Comparison of ENCODE assay signal across 25 cellular contexts in the genomic region with DNA sequence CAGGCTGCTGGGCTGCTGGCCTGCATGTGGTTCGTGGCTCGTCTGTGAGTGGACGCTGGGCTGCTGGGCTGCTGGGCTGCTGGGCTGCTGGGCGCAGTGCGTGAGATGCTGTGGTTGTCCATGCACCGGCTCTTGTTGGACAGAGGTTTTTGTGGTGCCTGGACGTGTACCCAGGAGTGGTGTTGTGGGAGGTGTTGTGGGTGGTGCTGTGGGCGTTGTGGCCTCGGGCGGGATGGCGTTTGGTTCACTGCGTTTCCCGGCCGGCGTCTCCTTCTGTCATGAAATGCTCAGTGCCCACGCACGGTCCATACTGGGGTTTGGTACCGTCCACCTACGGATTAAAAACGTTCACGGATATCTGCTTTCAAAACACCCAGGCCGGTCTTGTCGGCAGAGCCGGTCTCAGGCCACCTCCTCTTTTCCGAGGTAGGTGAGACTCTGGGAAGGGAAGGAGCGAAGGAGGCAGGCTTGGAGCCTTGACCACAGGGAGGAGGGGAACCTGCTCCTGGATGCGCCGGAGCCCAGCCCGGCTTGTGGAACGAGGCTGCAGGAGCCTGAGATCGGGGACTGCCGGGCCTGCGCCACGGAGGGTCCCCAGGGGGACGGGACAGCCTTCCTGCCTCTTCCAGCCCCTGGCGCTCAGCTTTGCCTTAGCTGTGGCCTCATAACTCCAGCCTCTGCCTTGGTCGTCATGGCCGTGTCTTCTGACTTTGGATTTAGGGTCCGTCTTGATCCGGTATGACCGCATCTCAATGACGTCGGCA. TPM values are rescaled to one million over a fixed set of nuclear protein-coding genes. Genes with fewer than 3 reads are reported as not detected.
DNase-seq lines count a peak whose midpoint lies in the region; ATAC-seq, FAIRE-seq and TF ChIP-seq lines count a peak whose summit lies in the region.
"Had no signal": no experiment of that assay in that cellular context is flagged by ENCODE, and none has a peak within 500 bp of the region (broad histone marks: within the 10 kb centered on the region; RNA-seq: fewer than 3 reads in every experiment).

No MANE protein-coding gene starts in this region.

- no peak overlapping the region for H3K4me3 ChIP-seq in BLaER1
- H3K4me3 ChIP-seq in H1 (ENCODE audit: extremely low read depth in 1 of 4, insufficient read depth in 2 of 4, low read depth in 3 of 4, low read length in 4 of 4) = no peak overlapping the region
- peak overlapping the region in 1 of 2 donors; percentile 30 for H3K4me3 ChIP-seq in neuronal stem cell (ENCODE audit: low read length in 2 of 2)
- H3K4me3 ChIP-seq: GM23248 had no signal

- H2AFZ ChIP-seq in H1 (ENCODE audit: low read length) (no peak overlapping the region), neuronal stem cell (ENCODE audit: low read length) (no peak overlapping the region)
- H2AFZ ChIP-seq: GM23248 had no signal

- WGBS in H1 (ENCODE audit: extremely low coverage in 1 of 2, insufficient coverage in 1 of 2, insufficient read length in 1 of 2, insufficient replicate concordance in 2 of 2, low coverage in 1 of 2, low lambda C conversion rate in 2 of 2, missing lambda C conversion rate in 1 of 2), 2 experiments = 93% methylated on average over 35 of the region's 43 CpGs; no CpG with 5 or more reads in 1 of the 2 experiments
- no CpG with 5 or more reads among the region's 43 CpGs for WGBS in neuronal stem cell (ENCODE audit: extremely low coverage in 2 of 2, insufficient read length in 2 of 2, insufficient replicate concordance in 1 of 2), 2 donors

- H4K8ac ChIP-seq in H1 (ENCODE audit: extremely low read depth, insufficient read depth, low read length) (peak overlapping the region; percentile 77), neuronal stem cell (ENCODE audit: low read depth, low read length) (no peak overlapping the region)

- H2BK15ac ChIP-seq in H1 (ENCODE audit: low read length) = no peak overlapping the region
- H2BK15ac ChIP-seq in neuronal stem cell (ENCODE audit: low read length) = peak overlapping the region; percentile 37

- POLR2A ChIA-PET in H1 (lab: Charles Lee; ENCODE audit: partially characterized antibody) = no interaction called here

- no peak for FAIRE-seq in H1 (lab: Jason Lieb, UNC)
- FAIRE-seq: G401.6, GM12891, GM19239, H54, HTR-8/SVneo had no signal

- no peak overlapping the region for H4K5ac ChIP-seq in H1 (ENCODE audit: insufficient read length, low read depth, low read length)

- H2BK120ac ChIP-seq in H1 (replicated peaks; ENCODE audit: low read depth, low read length) (no peak overlapping the region), neuronal stem cell (ENCODE audit: low read depth, low read length) (no peak overlapping the region)

- H2AK5ac ChIP-seq in H1 (ENCODE audit: low read depth, low read length) = no peak overlapping the region
- peak overlapping the region; percentile 68 for H2AK5ac ChIP-seq in neuronal stem cell (ENCODE audit: low read depth, low read length)

- no peaks in the 10 kb centered on the region for H4K20me1 ChIP-seq in BLaER1
- H4K20me1 ChIP-seq in H1 (replicated peaks in 1 of 2; ENCODE audit: control insufficient read depth in 1 of 2, insufficient read depth in 2 of 2, low read length in 2 of 2) = no peaks in the 10 kb centered on the region

- H3K27me3 ChIP-seq in BLaER1 (no peaks in the 10 kb centered on the region), H1 (replicated peaks in 1 of 4; ENCODE audit: control insufficient read depth in 3 of 4, extremely low read depth in 1 of 4, insufficient read depth in 3 of 4, low read length in 3 of 4) (no peaks in the 10 kb centered on the region), neuronal stem cell (ENCODE audit: control insufficient read depth in 3 of 3, insufficient read depth in 3 of 3, low read depth in 1 of 3, low read length in 3 of 3) (peaks cover 0 to 32% (median 0%) of the 10 kb centered on the region in 3 experiments)

- peaks cover 9% of the 10 kb centered on the region for H3K27me3 Mint-ChIP-seq in type B pancreatic cell
- H3K27me3 Mint-ChIP-seq: CD4-positive, CD25-positive, alpha-beta regulatory T cell had no signal

- H3K9ac ChIP-seq in BLaER1 (peak overlapping the region; percentile 80), H1 (replicated peaks in 1 of 4; ENCODE audit: extremely low read depth in 1 of 4, low read depth in 3 of 4, low read length in 3 of 4) (no peak overlapping the region), neuronal stem cell (ENCODE audit: low read depth, low read length, poor library complexity) (no peak overlapping the region)
- H3K9ac ChIP-seq: GM23248 had no signal

- no peak overlapping the region for H3K56ac ChIP-seq in H1 (replicated peaks; ENCODE audit: insufficient read length, low read depth, low read length)

- peaks cover 8% of the 10 kb centered on the region for H3K4me1 Mint-ChIP-seq in type B pancreatic cell (ENCODE audit: unreplicated experiment)
- H3K4me1 Mint-ChIP-seq: CD4-positive, CD25-positive, alpha-beta regulatory T cell; CD8-positive, alpha-beta memory T cell had no signal

- no peak for TF ChIP-seq POLR2A in H1 (IDR thresholded peaks at IDR 0.05; ENCODE audit: control extremely low read depth in 1 of 2, low read depth in 2 of 2, low read length in 2 of 2)
- TF ChIP-seq POLR2A in erythroblast (IDR thresholded peaks at IDR 0.05; ENCODE audit: low read length) = no peak

- no peaks in the 10 kb centered on the region for H3K9me3 Mint-ChIP-seq in type B pancreatic cell
- H3K9me3 Mint-ChIP-seq: CD4-positive, CD25-positive, alpha-beta regulatory T cell had no signal

- H2BK5ac ChIP-seq in H1 (ENCODE audit: low read depth, low read length) (no peak overlapping the region), neuronal stem cell (ENCODE audit: low read length) (peak overlapping the region; percentile 87)

- TF ChIP-seq RAD21 in H1 (IDR thresholded peaks at IDR 0.05 in 1 of 2, conservative IDR thresholded peaks at IDR 0.05 in 1 of 2; ENCODE audit: low read depth in 2 of 2, low read length in 2 of 2) = no peak

- peak overlapping the region; percentile 94 for H3K27ac ChIP-seq in BLaER1
- H3K27ac ChIP-seq in H1 (ENCODE audit: low read depth, low read length) = no peak overlapping the region
- H3K27ac ChIP-seq in neuronal stem cell (replicated peaks; ENCODE audit: low read length) = no peak overlapping the region
- H3K27ac ChIP-seq: GM23248 had no signal

- peaks cover 4% of the 10 kb centered on the region; the same call in 1 of the 2 replicates for H3K9me3 ChIP-seq in BLaER1
- H3K9me3 ChIP-seq in H1 (ENCODE audit: insufficient read depth in 2 of 2, low read depth in 1 of 2, low read length in 1 of 2) = peaks cover 4 to 54% of the 10 kb centered on the region in 2 experiments; a peak in 3 of 4 replicates
- H3K9me3 ChIP-seq in neuronal stem cell (replicated peaks in 1 of 2; ENCODE audit: control insufficient read depth in 2 of 2, insufficient read depth in 1 of 2, low read depth in 1 of 2, low read length in 2 of 2) = peaks cover 0 to 8% of the 10 kb centered on the region in 2 donors

- no peak overlapping the region for H2BK12ac ChIP-seq in H1 (ENCODE audit: low read depth, low read length)
- H2BK12ac ChIP-seq in neuronal stem cell (ENCODE audit: low read length) = no peak overlapping the region

- H3K23ac ChIP-seq in H1 (ENCODE audit: insufficient read length) (no peak overlapping the region), neuronal stem cell (ENCODE audit: low read depth, low read length, poor library complexity) (peak overlapping the region; percentile 55)

- H3K4ac ChIP-seq in H1 (replicated peaks; ENCODE audit: insufficient read length, low read depth, low read length) (no peak overlapping the region), neuronal stem cell (ENCODE audit: low read length) (no peak overlapping the region)

- no peaks in the 10 kb centered on the region for H3K23me2 ChIP-seq in H1 (ENCODE audit: low read depth, low read length)

- no peak for TF ChIP-seq EP300 in H1 (IDR thresholded peaks at IDR 0.05; ENCODE audit: borderline replicate concordance in 1 of 2, low read depth in 2 of 2, low read length in 2 of 2)

- no peak for TF ChIP-seq CTCF in H1 (IDR thresholded peaks at IDR 0.05; ENCODE audit: control extremely low read depth in 1 of 3, insufficient read depth in 1 of 3, low read depth in 1 of 3, low read length in 3 of 3)
- TF ChIP-seq CTCF in type B pancreatic cell (conservative IDR thresholded peaks at IDR 0.05) = no peak

- H3K36me3 Mint-ChIP-seq in type B pancreatic cell = no peaks in the 10 kb centered on the region
- H3K36me3 Mint-ChIP-seq: CD4-positive, CD25-positive, alpha-beta regulatory T cell; CD8-positive, alpha-beta memory T cell had no signal

- H3K18ac ChIP-seq in H1 (ENCODE audit: extremely low read depth, low read length) (no peak overlapping the region), neuronal stem cell (ENCODE audit: low read length) (no peak overlapping the region)

- H3K4me2 ChIP-seq in BLaER1 (peak overlapping the region; percentile 98), H1 (ENCODE audit: insufficient read depth in 1 of 2, low read depth in 2 of 2, low read length in 2 of 2) (no peak overlapping the region), neuronal stem cell (ENCODE audit: insufficient read depth, low read length, poor library complexity, severe bottlenecking) (no peak overlapping the region)

- ATAC-seq in esophagus mucosa = no peak
- ATAC-seq in HG02798 (IDR thresholded peaks at IDR 0.05; ENCODE audit: poor library complexity, unreplicated experiment) = no peak

- H4K91ac ChIP-seq in H1 (replicated peaks; ENCODE audit: insufficient read length, low read length) (no peak overlapping the region), neuronal stem cell (ENCODE audit: low read depth, low read length, poor library complexity) (no peak overlapping the region)

- H3K14ac ChIP-seq in H1 (ENCODE audit: insufficient read length) (no peak overlapping the region), neuronal stem cell (ENCODE audit: low read length) (peak overlapping the region; percentile 71)

- H3K79me1 ChIP-seq in H1 (ENCODE audit: low read depth, low read length) (no peaks in the 10 kb centered on the region), neuronal stem cell (ENCODE audit: low read depth, low read length) (no peaks in the 10 kb centered on the region)

- H3K27ac Mint-ChIP-seq in type B pancreatic cell = peak overlapping the region; percentile 46
- H3K27ac Mint-ChIP-seq: CD4-positive, CD25-positive, alpha-beta regulatory T cell; HFFc6 had no signal

- H3K36me3 ChIP-seq in BLaER1 = no peaks in the 10 kb centered on the region
- H3K36me3 ChIP-seq in H1 (ENCODE audit: control insufficient read depth in 2 of 4, insufficient read depth in 4 of 4, low read length in 3 of 4) = no peaks in the 10 kb centered on the region
- H3K36me3 ChIP-seq in neuronal stem cell (replicated peaks in 1 of 2; ENCODE audit: control insufficient read depth in 2 of 2, insufficient read depth in 2 of 2, low read length in 2 of 2) = no peaks in the 10 kb centered on the region

- CTCF ChIA-PET in H1 (lab: Charles Lee; ENCODE audit: partially characterized antibody) = no interaction called here

- H3K4me3 Mint-ChIP-seq in type B pancreatic cell = no peak overlapping the region
- H3K4me3 Mint-ChIP-seq: CD4-positive, CD25-positive, alpha-beta regulatory T cell; CD8-positive, alpha-beta memory T cell; HFFc6 had no signal

- DNase-seq in H1 (ENCODE audit: low read depth in 1 of 2, low spot score in 2 of 2) (no peak), neuronal stem cell (ENCODE audit: low spot score) (no peak), type B pancreatic cell (ENCODE audit: extremely low spot score, unreplicated experiment) (no peak), erythroblast (lab: John Stamatoyannopoulos, UW) (no peak)
- DNase-seq: 8988T; C1 segment of cervical spinal cord; CD4-positive, CD25-positive, alpha-beta regulatory T cell; CD8-positive, alpha-beta memory T cell; COR-L47; DMS 273 treated with DMSO at 0.1 percent for 48 hours; DMS53; GM23248; HCEC 1CT; HFFc6; IMR-90 had no signal

- no peak overlapping the region for H2BK20ac ChIP-seq in H1 (ENCODE audit: low read length)

- H3K4me1 ChIP-seq in BLaER1 (peaks cover 78% of the 10 kb centered on the region), H1 (replicated peaks in 1 of 4; ENCODE audit: control insufficient read depth in 3 of 4, insufficient read depth in 4 of 4, low read length in 3 of 4) (0 out of 7 replicates have a peak, but pooled peaks cover 0 to 1% (median 0%) of the 10 kb centered on the region in 4 experiments), neuronal stem cell (ENCODE audit: control insufficient read depth in 2 of 2, insufficient read depth in 1 of 2, low read depth in 1 of 2, low read length in 2 of 2) (no peaks in the 10 kb centered on the region)

- no peaks in the 10 kb centered on the region for H3K79me2 ChIP-seq in H1 (ENCODE audit: control insufficient read depth in 1 of 2, insufficient read depth in 2 of 2, low read length in 2 of 2)

RNA-seq across cellular contexts. Expression of gene GNG13, which starts 29.8 kb away (rescaled TPM):
- total RNA-seq in H1 (2021; fragmentation: NEBNext Ultra II Directional; extraction: Animal tissue kit (Norgen Biotek cat#: 25700)) = not detected in 2 replicates
- polyA plus RNA-seq in H1 (2011; rRNA removed) = not detected in 2 replicates
- not detected for polyA plus RNA-seq in H1 (2011; cell fraction: cytosol; rRNA removed)
- polyA plus RNA-seq in H1 (2011; cell fraction: nucleus; rRNA removed) = 0.11 TPM
- 0.59 to 1.3 TPM (median 0.96 TPM) in 4 replicates for polyA plus RNA-seq in H1 (2012, experiment 1 of 2)
- polyA plus RNA-seq in H1 (2012, experiment 2 of 2) = 0.49 TPM
- 0.34 TPM for polyA plus RNA-seq in H1 (2013, experiment 1 of 2)
- 0.39 TPM for polyA plus RNA-seq in H1 (2013, experiment 2 of 2)
- not detected in 2 replicates for polyA minus RNA-seq in H1 (2011; rRNA and poly(A)+ RNA removed)
- polyA minus RNA-seq in H1 (2011; cell fraction: cytosol; rRNA and poly(A)+ RNA removed) = not detected
- polyA minus RNA-seq in H1 (2011; cell fraction: nucleus; rRNA and poly(A)+ RNA removed) = not detected
- polyA plus RNA-seq in neuronal stem cell (2013, experiment 1 of 2) = 0.52 TPM
- polyA plus RNA-seq in neuronal stem cell (2013, experiment 2 of 2) = 0.51 TPM
- total RNA-seq in type B pancreatic cell (ENCODE audit: low replicate concordance) (not detected in 2 replicates), esophagus mucosa (not detected)
- total RNA-seq: A673; CD4-positive, CD25-positive, alpha-beta regulatory T cell; CD8-positive, alpha-beta memory T cell; GM23248; HFFc6; IMR-90 had no signal
- polyA plus RNA-seq: AG04450; CD4-positive, CD25-positive, alpha-beta regulatory T cell; CD8-positive, alpha-beta memory T cell; GM23248; IMR-90 had no signal

RNA-seq across cellular contexts. Expression of gene CHTF18, which starts 41.9 kb away (rescaled TPM):
- total RNA-seq in H1 (2021; fragmentation: NEBNext Ultra II Directional; extraction: Animal tissue kit (Norgen Biotek cat#: 25700)) = 98.3 and 104 TPM in 2 replicates
- 75.3 and 156 TPM in 2 replicates for polyA plus RNA-seq in H1 (2011; rRNA removed)
- polyA plus RNA-seq in H1 (2011; cell fraction: cytosol; rRNA removed) = 87.5 TPM
- polyA plus RNA-seq in H1 (2011; cell fraction: nucleus; rRNA removed) = 592 TPM
- 72.1 to 113 TPM (median 103 TPM) in 4 replicates for polyA plus RNA-seq in H1 (2012, experiment 1 of 2)
- polyA plus RNA-seq in H1 (2012, experiment 2 of 2) = 43.8 TPM
- polyA plus RNA-seq in H1 (2013, experiment 1 of 2) = 70.5 TPM
- polyA plus RNA-seq in H1 (2013, experiment 2 of 2) = 59.1 TPM
- 18.1 and 20.4 TPM in 2 replicates for polyA minus RNA-seq in H1 (2011; rRNA and poly(A)+ RNA removed)
- 26.9 TPM for polyA minus RNA-seq in H1 (2011; cell fraction: cytosol; rRNA and poly(A)+ RNA removed)
- 90.8 TPM for polyA minus RNA-seq in H1 (2011; cell fraction: nucleus; rRNA and poly(A)+ RNA removed)
- polyA plus RNA-seq in neuronal stem cell (2013, experiment 1 of 2) = 77.3 TPM
- polyA plus RNA-seq in neuronal stem cell (2013, experiment 2 of 2) = 69.6 TPM
- 53.4 and 105 TPM in 2 replicates for total RNA-seq in type B pancreatic cell (ENCODE audit: low replicate concordance)
- total RNA-seq in esophagus mucosa = 20.2 TPM

RNA-seq across cellular contexts. Expression of gene RPUSD1, which starts 42.1 kb away (rescaled TPM):
- total RNA-seq in H1 (2021; fragmentation: NEBNext Ultra II Directional; extraction: Animal tissue kit (Norgen Biotek cat#: 25700)) = 32.2 and 32.7 TPM in 2 replicates
- 61.8 and 81.8 TPM in 2 replicates for polyA plus RNA-seq in H1 (2011; rRNA removed)
- polyA plus RNA-seq in H1 (2011; cell fraction: cytosol; rRNA removed) = 45.2 TPM
- 71.6 TPM for polyA plus RNA-seq in H1 (2011; cell fraction: nucleus; rRNA removed)
- polyA plus RNA-seq in H1 (2012, experiment 1 of 2) = 17.8 to 34.1 TPM (median 33.0 TPM) in 4 replicates
- 35.0 TPM for polyA plus RNA-seq in H1 (2012, experiment 2 of 2)
- polyA plus RNA-seq in H1 (2013, experiment 1 of 2) = 24.4 TPM
- polyA plus RNA-seq in H1 (2013, experiment 2 of 2) = 24.6 TPM
- 13.4 and 17.4 TPM in 2 replicates for polyA minus RNA-seq in H1 (2011; rRNA and poly(A)+ RNA removed)
- polyA minus RNA-seq in H1 (2011; cell fraction: cytosol; rRNA and poly(A)+ RNA removed) = 23.9 TPM
- polyA minus RNA-seq in H1 (2011; cell fraction: nucleus; rRNA and poly(A)+ RNA removed) = 42.1 TPM
- polyA plus RNA-seq in neuronal stem cell (2013, experiment 1 of 2) = 14.5 TPM
- 15.3 TPM for polyA plus RNA-seq in neuronal stem cell (2013, experiment 2 of 2)
- total RNA-seq in type B pancreatic cell (ENCODE audit: low replicate concordance) (23.7 and 26.6 TPM in 2 replicates), esophagus mucosa (14.4 TPM)
